In genomic region chr11:46305295-46305694, GRCh38 we compare ENCODE assay signal across 11 cellular contexts. TPM values are rescaled to one million over a fixed set of nuclear protein-coding genes. Genes with fewer than 3 reads are reported as not detected.
A peak's percentile ranks its signal among the peaks of the same experiment; 100 is the strongest.
DNase-seq lines count a peak whose midpoint lies in the region; ATAC-seq and TF ChIP-seq lines count a peak whose summit lies in the region.
"Had no signal": no experiment of that assay in that cellular context is flagged by ENCODE, and none has a peak within 500 bp of the region (broad histone marks: within the 10 kb centered on the region; RNA-seq: fewer than 3 reads in every experiment).

No MANE protein-coding gene starts in this region.

- CTCF ChIA-PET in MCF 10A (lab: Yijun Ruan, JAX), result interaction anchor here (1.1 to 18.4 kb wide), 5 partner anchors 10 to 63 kb away, joined by 4 to 374 read pairs (median 5); no protein-coding TSS in a partner anchor

- H3K27me3 ChIP-seq in breast epithelium, result no peaks in the 10 kb centered on the region
- no peaks in the 10 kb centered on the region for H3K27me3 ChIP-seq in brain microvascular endothelial cell (replicated peaks)
- no peaks in the 10 kb centered on the region for H3K27me3 ChIP-seq in trophoblast cell (ENCODE audit: insufficient read depth, low read length)

- H2BK120ac ChIP-seq in trophoblast cell (ENCODE audit: insufficient read depth, low read length, poor library complexity), result no peak overlapping the region

- WGBS in trophoblast cell (ENCODE audit: extremely low coverage, insufficient coverage, insufficient read length), result no CpG with 5 or more reads among the region's 6 CpGs

- H4K91ac ChIP-seq in trophoblast cell (ENCODE audit: low read depth, low read length), result no peak overlapping the region

- ATAC-seq in GM21390 (IDR thresholded peaks at IDR 0.05; ENCODE audit: unreplicated experiment), result no peak
- ATAC-seq in HG03095 (IDR thresholded peaks at IDR 0.05; ENCODE audit: unreplicated experiment), result no peak
- no peak for ATAC-seq in GM19351 (IDR thresholded peaks at IDR 0.05; ENCODE audit: unreplicated experiment)
- ATAC-seq: activated T-cell treated with anti-CD3 and anti-CD28 coated beads, Interleukin-2, amount 50 U/mL, for 4 hours had no signal

- H3K4ac ChIP-seq in trophoblast cell (ENCODE audit: low read depth, low read length), result no peak overlapping the region

- no peak overlapping the region for H2AFZ ChIP-seq in trophoblast cell (ENCODE audit: insufficient read depth, low read length, poor library complexity)

- no peak overlapping the region for H3K14ac ChIP-seq in trophoblast cell (ENCODE audit: low read length)

- H3K9ac ChIP-seq in trophoblast cell (ENCODE audit: low read length), result no peak overlapping the region

- H2BK5ac ChIP-seq in trophoblast cell (ENCODE audit: low read depth, low read length, poor library complexity), result no peak overlapping the region

- no peaks in the 10 kb centered on the region for H3K36me3 Mint-ChIP-seq in MCF 10A (ENCODE audit: insufficient read depth, unreplicated experiment)

- H3K18ac ChIP-seq in trophoblast cell (ENCODE audit: low read length), result no peak overlapping the region

- H2AK5ac ChIP-seq in trophoblast cell (ENCODE audit: low read length), result no peak overlapping the region

- H3K36me3 ChIP-seq in breast epithelium (no peaks in the 10 kb centered on the region), brain microvascular endothelial cell (replicated peaks) (peaks cover 53% of the 10 kb centered on the region), trophoblast cell (ENCODE audit: control insufficient read depth in 1 of 2, insufficient read depth in 2 of 2, low read length in 2 of 2) (peaks cover 7 to 11% of the 10 kb centered on the region in 2 experiments)

- no peak overlapping the region for H3K4me3 Mint-ChIP-seq in MCF 10A (ENCODE audit: unreplicated experiment)
- H3K4me3 Mint-ChIP-seq: activated T-cell treated with anti-CD3 and anti-CD28 coated beads, Interleukin-2, amount 50 U/mL, for 4 hours had no signal

- no peak overlapping the region for H3K4me2 ChIP-seq in trophoblast cell (ENCODE audit: low read length)

- no peak overlapping the region for H3K27ac Mint-ChIP-seq in MCF 10A (ENCODE audit: low read depth, unreplicated experiment)

- H3K23ac ChIP-seq in trophoblast cell (ENCODE audit: low read length), result no peak overlapping the region

- DNase-seq in MCF 10A (ENCODE audit: unreplicated experiment) (peak; percentile 63), breast epithelium (ENCODE audit: low spot score in 2 of 2) (no peak), NCI-H69 (lab: John Stamatoyannopoulos, UW) (peak; percentile 37), brain microvascular endothelial cell (peak; percentile 35), trophoblast cell (peak; percentile 29 to 52)
- DNase-seq: activated T-cell treated with anti-CD3 and anti-CD28 coated beads, Interleukin-2, amount 50 U/mL, for 4 hours; NCI-H2171 had no signal

- peaks cover 3% of the 10 kb centered on the region for H3K79me2 ChIP-seq in trophoblast cell (ENCODE audit: control insufficient read depth, insufficient read depth, low read length, poor library complexity)

- in situ Hi-C loops in brain microvascular endothelial cell (cut with HindIII; ENCODE audit: low pct_ligation_motif_present, low sequenced_read_pairs), result no loop called here

- POLR2A ChIA-PET in MCF 10A (lab: Yijun Ruan, JAX), result interaction anchor here (1.1 kb wide), 1 partner anchor 55 kb away, joined by 3 read pairs; no protein-coding TSS in a partner anchor

- intact Hi-C loops in MCF 10A (cut with micrococcal nuclease), result no loop called here
- intact Hi-C loops in breast epithelium (cut with DNase I; ENCODE audit: low total_unique reads), result no loop called here

- H3K27me3 Mint-ChIP-seq in MCF 10A (ENCODE audit: insufficient read depth, unreplicated experiment), result no peaks in the 10 kb centered on the region

- TF ChIP-seq POLR2A in breast epithelium (IDR thresholded peaks at IDR 0.05), result no peak

- H3K9me3 ChIP-seq in breast epithelium (no peaks in the 10 kb centered on the region), trophoblast cell (ENCODE audit: insufficient read depth, low read depth, low read length) (no peaks in the 10 kb centered on the region)

- no peaks in the 10 kb centered on the region for H3K4me1 ChIP-seq in breast epithelium
- H3K4me1 ChIP-seq in trophoblast cell (ENCODE audit: control insufficient read depth in 1 of 2, insufficient read depth in 2 of 2, low read length in 2 of 2), result peaks cover 10 to 14% of the 10 kb centered on the region in 2 experiments

- H2BK12ac ChIP-seq in trophoblast cell (ENCODE audit: low read length), result no peak overlapping the region

- H4K8ac ChIP-seq in trophoblast cell (ENCODE audit: low read depth, low read length), result no peak overlapping the region

- H3K27ac ChIP-seq in breast epithelium, result no peak overlapping the region
- no peak overlapping the region for H3K27ac ChIP-seq in brain microvascular endothelial cell
- no peak overlapping the region for H3K27ac ChIP-seq in trophoblast cell (ENCODE audit: low read depth, low read length)
- H3K27ac ChIP-seq: C4-2B had no signal

- H4K12ac ChIP-seq in trophoblast cell (ENCODE audit: low read depth, low read length), result no peak overlapping the region

- peaks cover 16% of the 10 kb centered on the region for H3K4me1 Mint-ChIP-seq in MCF 10A (ENCODE audit: insufficient read depth, unreplicated experiment)

- TF ChIP-seq CTCF in MCF 10A (IDR thresholded peaks at IDR 0.05; ENCODE audit: unreplicated experiment) (no peak), breast epithelium (IDR thresholded peaks at IDR 0.05) (no peak), brain microvascular endothelial cell (IDR thresholded peaks at IDR 0.05; ENCODE audit: low read depth, low read length, missing control alignments) (peak; percentile 59)

- peaks cover 3% of the 10 kb centered on the region for H3K79me1 ChIP-seq in trophoblast cell (ENCODE audit: low read length)

- BruUV-seq in MCF 10A (replicated peaks; lab: Mats Ljungman, UMichigan), result no TSS peak

- no peaks in the 10 kb centered on the region for H3K9me3 Mint-ChIP-seq in MCF 10A (ENCODE audit: unreplicated experiment)
- H3K9me3 Mint-ChIP-seq: activated T-cell treated with anti-CD3 and anti-CD28 coated beads, Interleukin-2, amount 50 U/mL, for 4 hours had no signal

- no peak overlapping the region for H3K4me3 ChIP-seq in breast epithelium
- no peak overlapping the region for H3K4me3 ChIP-seq in brain microvascular endothelial cell (ENCODE audit: low read depth, low read length)
- H3K4me3 ChIP-seq in trophoblast cell (ENCODE audit: low read depth, low read length), result no peak overlapping the region

RNA-seq across cellular contexts. Expression of gene CREB3L1, which starts 27.8 kb away (rescaled TPM):
- total RNA-seq in MCF 10A (2022) (not detected in 2 replicates), breast epithelium (1 to 10 TPM; 1.6 to 5.1 (median 2.0) TPM)
- polyA plus RNA-seq in trophoblast cell (2013), result 53.7 and 54.2 TPM in 2 replicates

RNA-seq across cellular contexts. Expression of gene DGKZ, which starts 42.0 kb away (rescaled TPM):
- 52.8 and 57.9 TPM in 2 replicates for total RNA-seq in MCF 10A (2022)
- total RNA-seq in breast epithelium, result 10 to 100 TPM; 42.3 to 46.5 (median 46.2) TPM
- polyA plus RNA-seq in trophoblast cell (2013), result 79.6 and 80.8 TPM in 2 replicates

Comparison
In these comparisons a context has a peak if more than half of its experiments do, and no peak if none do; other contexts are left out.
1. DNase-seq: peak in MCF 10A (single experiment), NCI-H69 (single experiment), brain microvascular endothelial cell (single experiment) and trophoblast cell (2 of 2); none in breast epithelium (0 of 2).